Comparison of ENCODE assay signal across 8 cellular contexts in genomic region chr16:66588981-66589713, GRCh38.
DNase-seq lines count a peak whose midpoint lies in the region; ATAC-seq and TF ChIP-seq lines count a peak whose summit lies in the region.

No MANE protein-coding gene starts in this region.

- peak; percentile 61 for ATAC-seq in HG02763 (IDR thresholded peaks at IDR 0.05; ENCODE audit: unreplicated experiment)

- no peaks in the 10 kb centered on the region for H3K36me3 ChIP-seq in GM06990 (ENCODE audit: control insufficient read depth, insufficient read depth, low read length)

- H3K27me3 ChIP-seq in GM06990 (replicated peaks; ENCODE audit: control insufficient read depth, insufficient read depth, low read length): no peaks in the 10 kb centered on the region; the same call in 1 of the 2 replicates

- peak; percentile 96 for TF ChIP-seq CTCF in GM06990 (IDR thresholded peaks at IDR 0.05; ENCODE audit: insufficient read depth, low read length, poor library complexity, severe bottlenecking)
- peak; percentile 13; the same call in 1 of the 2 replicates for TF ChIP-seq CTCF in RWPE1 (conservative IDR thresholded peaks at IDR 0.05; ENCODE audit: low read depth)

- no peak overlapping the region for H3K27ac ChIP-seq in RWPE1

- POLR2A ChIA-PET in RWPE1 (lab: Yijun Ruan, JAX; ENCODE audit: low non-redundant PET): no interaction called here

- no peak overlapping the region for H3K4me3 ChIP-seq in GM06990 (replicated peaks; ENCODE audit: low read depth, low read length)

- CTCF ChIA-PET in RWPE1 (lab: Yijun Ruan, JAX): interaction anchor here (0.8 to 1.5 kb wide), 3 partner anchors 9 to 182 kb away, joined by 3 to 5 read pairs (median 3); no protein-coding TSS in a partner anchor

- DNase-seq in GM06990 (ENCODE audit: extremely low read depth, insufficient read length): peak; percentile 56
- no peak for DNase-seq in RWPE1 (ENCODE audit: low spot score)
- DNase-seq in activated naive CD4-positive, alpha-beta T cell treated with anti-CD3 and anti-CD28 coated beads, Interleukin-2, amount 50 U/mL, for 16 hours: peak; percentile 57
- DNase-seq in hepatic stellate cell (ENCODE audit: low spot score): peak; percentile 13
- peak; percentile 33 for DNase-seq in stimulated activated CD8-positive, alpha-beta memory T cell treated with anti-CD3 and anti-CD28 coated beads, Interleukin-12 subunit alpha, Interleukin-12 subunit beta, amount 100 ng/mL, for 4 hours (ENCODE audit: low read depth)
- DNase-seq in NCI-H510A (lab: John Stamatoyannopoulos, UW): no peak
- no peak for DNase-seq in kidney glomerular epithelial cell (lab: John Stamatoyannopoulos, UW)

Comparison
In these comparisons a context has a peak if more than half of its experiments do, and no peak if none do; other contexts are left out.
1. DNase-seq: peak in GM06990 (single experiment), activated naive CD4-positive, alpha-beta T cell treated with anti-CD3 and anti-CD28 coated beads, Interleukin-2, amount 50 U/mL, for 16 hours (single experiment), hepatic stellate cell (single experiment) and stimulated activated CD8-positive, alpha-beta memory T cell treated with anti-CD3 and anti-CD28 coated beads, Interleukin-12 subunit alpha, Interleukin-12 subunit beta, amount 100 ng/mL, for 4 hours (single experiment); none in RWPE1 (single experiment), NCI-H510A (single experiment) and kidney glomerular epithelial cell (single experiment).